Comparison of ENCODE assay signal across 12 cellular contexts in the genomic region with DNA sequence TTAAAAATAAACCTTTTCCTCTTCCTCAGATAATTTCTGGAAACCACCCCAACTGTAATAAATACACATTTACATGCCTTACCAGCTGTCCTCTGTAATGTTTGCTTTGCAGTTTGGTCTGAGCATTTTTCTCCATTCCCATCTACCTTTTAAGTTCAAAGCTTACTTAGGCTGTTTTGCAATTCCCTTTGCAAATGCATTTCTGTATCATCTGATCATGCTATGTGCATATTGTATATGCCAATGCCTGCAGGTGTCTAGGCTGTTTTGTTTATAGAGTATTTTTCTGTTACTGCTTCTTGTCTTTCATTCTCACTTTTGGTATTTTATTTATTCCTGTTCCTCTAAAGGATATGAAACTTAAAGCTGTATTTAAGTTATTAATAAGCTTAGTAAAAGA.
A peak's percentile ranks its signal among the peaks of the same experiment; 100 is the strongest.
DNase-seq lines count a peak whose midpoint lies in the region; ATAC-seq and TF ChIP-seq lines count a peak whose summit lies in the region.
"Had no signal": no experiment of that assay in that cellular context is flagged by ENCODE, and none has a peak within 500 bp of the region (broad histone marks: within the 10 kb centered on the region; RNA-seq: fewer than 3 reads in every experiment).

No MANE protein-coding gene starts in this region.

- no peaks in the 10 kb centered on the region for H3K9me3 Mint-ChIP-seq in type B pancreatic cell
- H3K9me3 Mint-ChIP-seq in stimulated activated naive CD8-positive, alpha-beta T cell treated with anti-CD3 and anti-CD28 coated beads, Interleukin-15, amount 100 ng/mL, for 72 hours, result no peaks in the 10 kb centered on the region
- H3K9me3 Mint-ChIP-seq: activated B cell treated with CpG ODN at 0.5 μM for 24 hours; activated T-helper 1 cell treated with anti-CD3 and anti-CD28 coated beads, Interleukin-12 subunit alpha, Interleukin-12 subunit beta, Interleukin-2, Interleukin-4 antibody, amounts not matched to agents 30 ng/mL and 10 ng/mL and 1 ng/mL, durations not matched to agents 14 hours and 24 hours and 36 hours had no signal

- peak overlapping the region; percentile 55 for H3K4me2 ChIP-seq in OCI-LY7 (ENCODE audit: low read length)

- peak; percentile 29 for DNase-seq in G401 (ENCODE audit: low spot score)
- peak; percentile 32 for DNase-seq in OCI-LY7 (ENCODE audit: low spot score)
- DNase-seq in type B pancreatic cell (ENCODE audit: extremely low spot score, unreplicated experiment), result no peak
- no peak for DNase-seq in stimulated activated naive CD8-positive, alpha-beta T cell treated with anti-CD3 and anti-CD28 coated beads, Interleukin-15, amount 100 ng/mL, for 72 hours
- no peak for DNase-seq in T1000 (lab: John Stamatoyannopoulos, UW)
- no peak for DNase-seq in heart left ventricle
- DNase-seq: activated B cell treated with CpG ODN at 0.5 μM for 24 hours, islet precursor cell, NCI-H2081 had no signal

- CTCF ChIA-PET in OCI-LY7 (lab: Charles Lee; ENCODE audit: unreplicated experiment), result no interaction called here

- no peaks in the 10 kb centered on the region for H4K20me1 ChIP-seq in OCI-LY7 (ENCODE audit: insufficient read depth, low read length)

- H3K4me3 ChIP-seq in OCI-LY7 (ENCODE audit: low read depth, low read length, poor library complexity, severe bottlenecking), result peak overlapping the region; percentile 9
- H3K4me3 ChIP-seq in heart left ventricle, result no peak overlapping the region

- H3K4me1 ChIP-seq in OCI-LY7 (ENCODE audit: insufficient read depth, low read length, poor library complexity, severe bottlenecking), result peaks cover 38% of the 10 kb centered on the region
- peaks cover 0 to 11% (median 3%) of the 10 kb centered on the region in 12 donors for H3K4me1 ChIP-seq in heart left ventricle

- in situ Hi-C loops in G401 (cut with HindIII; ENCODE audit: low sequenced_read_pairs), result no loop called here

- no TSS peak for BruUV-seq in OCI-LY7 (replicated peaks; lab: Mats Ljungman, UMichigan)

- ATAC-seq in GM19467 (IDR thresholded peaks at IDR 0.05; ENCODE audit: unreplicated experiment) (peak; percentile 55), HG02981 (IDR thresholded peaks at IDR 0.05; ENCODE audit: unreplicated experiment) (peak; percentile 53), heart left ventricle (no peak)
- ATAC-seq in stimulated activated naive CD8-positive, alpha-beta T cell treated with anti-CD3 and anti-CD28 coated beads, Interleukin-15, amount 100 ng/mL, for 72 hours, result no peak

- no peaks in the 10 kb centered on the region for H3K27me3 ChIP-seq in heart left ventricle

- intact Hi-C loops in OCI-LY7 (cut with micrococcal nuclease; ENCODE audit: unreplicated experiment), result loop anchor here (5.0 kb wide), 2 partner anchors 57 to 73 kb away; no protein-coding TSS in a partner anchor
- intact Hi-C loops in heart left ventricle (cut with DNase I), result no loop called here

- no peak overlapping the region for H3K27ac Mint-ChIP-seq in type B pancreatic cell
- H3K27ac Mint-ChIP-seq in stimulated activated naive CD8-positive, alpha-beta T cell treated with anti-CD3 and anti-CD28 coated beads, Interleukin-15, amount 100 ng/mL, for 72 hours, result no peak overlapping the region
- H3K27ac Mint-ChIP-seq: activated B cell treated with CpG ODN at 0.5 μM for 24 hours; activated T-helper 1 cell treated with anti-CD3 and anti-CD28 coated beads, Interleukin-12 subunit alpha, Interleukin-12 subunit beta, Interleukin-2, Interleukin-4 antibody, amounts not matched to agents 30 ng/mL and 10 ng/mL and 1 ng/mL, durations not matched to agents 14 hours and 24 hours and 36 hours had no signal

- H3K79me2 ChIP-seq in OCI-LY7 (ENCODE audit: insufficient read depth, low read depth, low read length), result no peaks in the 10 kb centered on the region; the same call in 1 of the 2 replicates

- H3K36me3 Mint-ChIP-seq in type B pancreatic cell, result peaks cover 15% of the 10 kb centered on the region

- H3K9me2 ChIP-seq in OCI-LY7 (ENCODE audit: insufficient read depth, low read length), result no peaks in the 10 kb centered on the region

- POLR2A ChIA-PET in OCI-LY7 (lab: Charles Lee), result interaction anchor here (0.6 to 3.4 kb wide), 10 partner anchors 13 to 190 kb away, joined by 3 to 23 read pairs (median 3); no protein-coding TSS in a partner anchor

- no peak overlapping the region for H2AFZ ChIP-seq in OCI-LY7 (ENCODE audit: low read length)

- no peaks in the 10 kb centered on the region for H3K27me3 Mint-ChIP-seq in type B pancreatic cell
- no peaks in the 10 kb centered on the region for H3K27me3 Mint-ChIP-seq in stimulated activated naive CD8-positive, alpha-beta T cell treated with anti-CD3 and anti-CD28 coated beads, Interleukin-15, amount 100 ng/mL, for 72 hours
- H3K27me3 Mint-ChIP-seq: activated B cell treated with CpG ODN at 0.5 μM for 24 hours had no signal

- H3K27ac ChIP-seq in OCI-LY7 (ENCODE audit: low read depth, low read length, poor library complexity, severe bottlenecking) (peak overlapping the region; percentile 43), heart left ventricle (no peak overlapping the region)

- H3K4me1 Mint-ChIP-seq in type B pancreatic cell (ENCODE audit: unreplicated experiment), result peaks cover 19% of the 10 kb centered on the region
- H3K4me1 Mint-ChIP-seq in stimulated activated naive CD8-positive, alpha-beta T cell treated with anti-CD3 and anti-CD28 coated beads, Interleukin-15, amount 100 ng/mL, for 72 hours, result no peaks in the 10 kb centered on the region

- H3K36me3 ChIP-seq in OCI-LY7 (ENCODE audit: insufficient read depth, low read length) (peaks cover 12% of the 10 kb centered on the region), heart left ventricle (peaks cover 0 to 6% (median 4%) of the 10 kb centered on the region in 9 donors)

- H3K4me3 Mint-ChIP-seq in type B pancreatic cell, result no peak overlapping the region
- no peak overlapping the region for H3K4me3 Mint-ChIP-seq in stimulated activated naive CD8-positive, alpha-beta T cell treated with anti-CD3 and anti-CD28 coated beads, Interleukin-15, amount 100 ng/mL, for 72 hours
- H3K4me3 Mint-ChIP-seq: activated B cell treated with CpG ODN at 0.5 μM for 24 hours; activated T-helper 1 cell treated with anti-CD3 and anti-CD28 coated beads, Interleukin-12 subunit alpha, Interleukin-12 subunit beta, Interleukin-2, Interleukin-4 antibody, amounts not matched to agents 30 ng/mL and 10 ng/mL and 1 ng/mL, durations not matched to agents 14 hours and 24 hours and 36 hours had no signal

- no peaks in the 10 kb centered on the region for H3K9me3 ChIP-seq in OCI-LY7 (ENCODE audit: low read length)
- no peaks in the 10 kb centered on the region for H3K9me3 ChIP-seq in heart left ventricle

- TF ChIP-seq POLR2A in heart left ventricle (IDR thresholded peaks at IDR 0.05), result no peak

- TF ChIP-seq CTCF in OCI-LY7 (conservative IDR thresholded peaks at IDR 0.05; ENCODE audit: low read length) (no peak), type B pancreatic cell (conservative IDR thresholded peaks at IDR 0.05) (no peak), heart left ventricle (IDR thresholded peaks at IDR 0.05) (no peak)

Comparison
In these comparisons a context has a peak if more than half of its experiments do, and no peak if none do; other contexts are left out.
1. DNase-seq: peak in G401 (single experiment) and OCI-LY7 (single experiment); none in type B pancreatic cell (single experiment), stimulated activated naive CD8-positive, alpha-beta T cell treated with anti-CD3 and anti-CD28 coated beads, Interleukin-15, amount 100 ng/mL, for 72 hours (0 of 2), T1000 (single experiment) and heart left ventricle (0 of 5).
2. ATAC-seq: peak in GM19467 (single experiment) and HG02981 (single experiment); none in stimulated activated naive CD8-positive, alpha-beta T cell treated with anti-CD3 and anti-CD28 coated beads, Interleukin-15, amount 100 ng/mL, for 72 hours (single experiment) and heart left ventricle (0 of 4).